Comparison of ENCODE assay signal across 8 cellular contexts in the genomic region with DNA sequence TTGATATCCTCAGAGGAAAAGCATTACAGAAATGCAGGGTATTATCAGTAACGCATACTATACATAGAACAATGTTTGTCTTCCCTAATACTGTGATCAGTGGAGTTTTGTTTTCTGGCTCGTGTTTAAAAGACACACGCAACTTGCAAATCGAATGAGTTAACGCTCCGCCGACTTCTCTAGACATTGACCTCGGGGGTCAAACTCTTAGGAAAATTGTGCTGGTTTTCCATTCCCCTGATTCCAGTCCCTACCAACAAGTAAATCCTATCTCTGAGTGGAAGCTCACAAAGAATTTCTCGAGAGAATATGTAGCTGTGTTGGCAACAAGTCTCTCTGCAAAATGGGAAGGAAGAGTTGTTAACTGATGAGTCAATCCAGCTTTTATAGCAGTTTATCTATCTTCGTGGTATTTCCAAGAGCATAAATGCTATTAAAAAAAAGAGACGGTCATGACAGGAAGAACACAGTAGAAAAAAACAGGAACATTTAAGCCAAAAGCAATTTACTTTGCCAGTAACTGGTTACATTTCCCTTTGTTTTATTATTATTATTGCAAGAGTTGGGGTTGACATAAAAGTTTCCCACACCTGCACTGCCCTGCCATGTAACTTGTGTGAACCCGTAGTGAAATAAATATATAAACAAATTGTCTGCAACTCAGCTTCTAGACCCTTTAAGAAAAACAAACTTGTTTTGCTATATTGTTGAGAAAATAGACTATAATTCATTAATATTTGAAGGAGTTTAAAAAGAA.
A peak's percentile ranks its signal among the peaks of the same experiment; 100 is the strongest.
DNase-seq lines count a peak whose midpoint lies in the region; ATAC-seq and TF ChIP-seq lines count a peak whose summit lies in the region.

No MANE protein-coding gene starts in this region.

- H3K36me3 Mint-ChIP-seq in activated T-helper 1 cell treated with anti-CD3 and anti-CD28 coated beads, Interleukin-12 subunit alpha, Interleukin-12 subunit beta, Interleukin-2, Interleukin-4 antibody, amounts not matched to agents 30 ng/mL and 10 ng/mL and 1 ng/mL, durations not matched to agents 14 hours and 24 hours and 36 hours (ENCODE audit: low read depth), result peaks cover 33% of the 10 kb centered on the region

- H3K9me3 ChIP-seq in hepatocyte (ENCODE audit: low read depth) (no peaks in the 10 kb centered on the region), spleen (no peaks in the 10 kb centered on the region)

- no peak for ATAC-seq in HG03108 (IDR thresholded peaks at IDR 0.05; ENCODE audit: unreplicated experiment)

- POLR2A ChIA-PET in AG04449 (lab: Yijun Ruan, JAX), result interaction anchor here (0.6 to 1.1 kb wide), 5 partner anchors 17 to 400 kb away, joined by 3 to 4 read pairs (median 3); no protein-coding TSS in a partner anchor

- H4K20me1 ChIP-seq in hepatocyte (ENCODE audit: insufficient read depth, poor library complexity, severe bottlenecking), result no peaks in the 10 kb centered on the region

- no peaks in the 10 kb centered on the region for H3K9me3 Mint-ChIP-seq in activated T-helper 1 cell treated with anti-CD3 and anti-CD28 coated beads, Interleukin-12 subunit alpha, Interleukin-12 subunit beta, Interleukin-2, Interleukin-4 antibody, amounts not matched to agents 30 ng/mL and 10 ng/mL and 1 ng/mL, durations not matched to agents 14 hours and 24 hours and 36 hours

- peaks cover 88% of the 10 kb centered on the region for H3K4me1 Mint-ChIP-seq in activated T-helper 1 cell treated with anti-CD3 and anti-CD28 coated beads, Interleukin-12 subunit alpha, Interleukin-12 subunit beta, Interleukin-2, Interleukin-4 antibody, amounts not matched to agents 30 ng/mL and 10 ng/mL and 1 ng/mL, durations not matched to agents 14 hours and 24 hours and 36 hours (ENCODE audit: low read depth)

- no peak overlapping the region for H2AFZ ChIP-seq in hepatocyte

- H3K4me3 ChIP-seq in AG04449 (ENCODE audit: low read depth, low read length), result no peak overlapping the region
- 0 out of 2 replicates have a peak overlapping the region, but pooled peaks have one; percentile 8 for H3K4me3 ChIP-seq in HL-60 (replicated peaks; ENCODE audit: insufficient read depth, low read length)
- H3K4me3 ChIP-seq in hepatocyte, result no peak overlapping the region
- H3K4me3 ChIP-seq in spleen, result peak overlapping the region in 1 of 8 donors; percentile 38

- H3K4me3 Mint-ChIP-seq in activated T-helper 1 cell treated with anti-CD3 and anti-CD28 coated beads, Interleukin-12 subunit alpha, Interleukin-12 subunit beta, Interleukin-2, Interleukin-4 antibody, amounts not matched to agents 30 ng/mL and 10 ng/mL and 1 ng/mL, durations not matched to agents 14 hours and 24 hours and 36 hours, result peak overlapping the region; percentile 96

- H3K27ac Mint-ChIP-seq in activated T-helper 1 cell treated with anti-CD3 and anti-CD28 coated beads, Interleukin-12 subunit alpha, Interleukin-12 subunit beta, Interleukin-2, Interleukin-4 antibody, amounts not matched to agents 30 ng/mL and 10 ng/mL and 1 ng/mL, durations not matched to agents 14 hours and 24 hours and 36 hours, result peak overlapping the region; percentile 99

- H3K4me1 ChIP-seq in hepatocyte (ENCODE audit: insufficient read depth), result peaks cover 57% of the 10 kb centered on the region
- H3K4me1 ChIP-seq in spleen, result peaks cover 44 to 100% (median 87%) of the 10 kb centered on the region in 6 donors

- H3K27me3 ChIP-seq in HL-60 (ENCODE audit: insufficient read depth, poor library complexity, severe bottlenecking), result peaks cover 5% of the 10 kb centered on the region
- no peaks in the 10 kb centered on the region for H3K27me3 ChIP-seq in hepatocyte
- H3K27me3 ChIP-seq in spleen (replicated peaks in 1 of 7), result no peaks in the 10 kb centered on the region

- peak overlapping the region; percentile 73 for H3K4me2 ChIP-seq in hepatocyte

- peaks cover 65% of the 10 kb centered on the region for H3K79me2 ChIP-seq in hepatocyte

- no peaks in the 10 kb centered on the region for H3K9me2 ChIP-seq in hepatocyte (replicated peaks; ENCODE audit: insufficient read depth)

- TF ChIP-seq POLR2A in spleen (IDR thresholded peaks at IDR 0.05), result no peak

- no peaks in the 10 kb centered on the region for H3K36me3 ChIP-seq in hepatocyte (replicated peaks; ENCODE audit: insufficient read depth, low read depth)
- H3K36me3 ChIP-seq in spleen, result no peaks in the 10 kb centered on the region

- TF ChIP-seq CTCF in AG04449 (IDR thresholded peaks at IDR 0.05; ENCODE audit: insufficient read depth, low read length, missing control alignments), result no peak
- no peak for TF ChIP-seq CTCF in HL-60 (IDR thresholded peaks at IDR 0.05; ENCODE audit: insufficient read depth, low read length)
- TF ChIP-seq CTCF in hepatocyte (IDR thresholded peaks at IDR 0.05; ENCODE audit: poor library complexity), result no peak
- no peak for TF ChIP-seq CTCF in spleen (IDR thresholded peaks at IDR 0.05 in 8 of 11, conservative IDR thresholded peaks at IDR 0.05 in 3 of 11)

- H3K27ac ChIP-seq in HL-60 (replicated peaks) (no peak overlapping the region), hepatocyte (peak overlapping the region; percentile 95), spleen (peak overlapping the region; percentile 60 to 90 (median 87))

- DNase-seq in AG04449 (ENCODE audit: low read depth, low spot score) (peak; percentile 96), HL-60 (ENCODE audit: low read depth in 1 of 2, low spot score in 1 of 2) (no peak), hepatocyte (ENCODE audit: low spot score) (peak; percentile 73), spleen (no peak), NCI-H2196 (lab: John Stamatoyannopoulos, UW; ENCODE audit: unreplicated experiment) (no peak), NCI-H526 treated with DMSO at 0.1 percent for 48 hours (lab: John Stamatoyannopoulos, UW) (no peak)
- DNase-seq in activated T-helper 1 cell treated with anti-CD3 and anti-CD28 coated beads, Interleukin-12 subunit alpha, Interleukin-12 subunit beta, Interleukin-2, Interleukin-4 antibody, amounts not matched to agents 30 ng/mL and 10 ng/mL and 1 ng/mL, durations not matched to agents 14 hours and 24 hours and 36 hours (ENCODE audit: low spot score), result no peak

- 17% methylated on average over 12 of the region's 12 CpGs for WGBS in hepatocyte (ENCODE audit: low lambda C conversion rate, missing lambda C conversion rate)
- WGBS in spleen, 5 donors, result 31 to 49% (median 41%) methylated on average over 12 of the region's 12 CpGs

- intact Hi-C loops in activated T-helper 1 cell treated with anti-CD3 and anti-CD28 coated beads, Interleukin-12 subunit alpha, Interleukin-12 subunit beta, Interleukin-2, Interleukin-4 antibody, amounts not matched to agents 30 ng/mL and 10 ng/mL and 1 ng/mL, durations not matched to agents 14 hours and 24 hours and 36 hours (cut with micrococcal nuclease), result loop anchor here (1.0 to 10.0 kb wide), 5 partner anchors 26 to 809 kb away; no protein-coding TSS in a partner anchor
- intact Hi-C loops in spleen (cut with DNase I; ENCODE audit: low total_unique reads), result no loop called here

- no peaks in the 10 kb centered on the region for H3K27me3 Mint-ChIP-seq in activated T-helper 1 cell treated with anti-CD3 and anti-CD28 coated beads, Interleukin-12 subunit alpha, Interleukin-12 subunit beta, Interleukin-2, Interleukin-4 antibody, amounts not matched to agents 30 ng/mL and 10 ng/mL and 1 ng/mL, durations not matched to agents 14 hours and 24 hours and 36 hours (ENCODE audit: insufficient read depth)

- CTCF ChIA-PET in AG04449 (lab: Yijun Ruan, JAX), result interaction anchor here (0.7 to 2.1 kb wide), 2 partner anchors 48 to 199 kb away, joined by 3 to 9 read pairs; no protein-coding TSS in a partner anchor

Comparison
In these comparisons a context has a peak if more than half of its experiments do, and no peak if none do; other contexts are left out.
1. DNase-seq: peak in AG04449 (single experiment) and hepatocyte (single experiment); none in HL-60 (0 of 2), activated T-helper 1 cell treated with anti-CD3 and anti-CD28 coated beads, Interleukin-12 subunit alpha, Interleukin-12 subunit beta, Interleukin-2, Interleukin-4 antibody, amounts not matched to agents 30 ng/mL and 10 ng/mL and 1 ng/mL, durations not matched to agents 14 hours and 24 hours and 36 hours (single experiment), spleen (single experiment), NCI-H2196 (single experiment) and NCI-H526 treated with DMSO at 0.1 percent for 48 hours (single experiment).